Comparison of ENCODE assay signal across 1 cellular context in the genomic region with DNA sequence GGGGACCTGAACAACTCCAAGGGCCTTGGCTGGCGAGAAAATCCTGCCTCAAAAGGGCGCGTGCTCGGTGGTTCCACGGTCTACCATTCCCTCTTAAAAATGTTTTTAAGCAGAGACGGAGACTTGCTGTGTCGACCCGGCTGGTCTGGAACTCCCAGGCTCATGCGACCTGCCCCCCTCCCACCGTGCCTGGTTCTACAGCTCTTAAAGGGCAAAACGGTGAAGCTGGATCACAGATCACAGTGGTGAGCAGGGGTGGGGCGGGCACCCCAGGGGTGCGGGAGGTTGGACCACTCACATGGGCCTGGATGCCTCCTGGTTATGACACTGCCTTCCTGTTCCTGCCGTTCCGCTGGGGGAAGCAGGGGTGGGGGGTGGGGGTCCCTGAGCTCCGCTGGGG.
TF ChIP-seq lines count a peak whose summit lies in the region.

No MANE protein-coding gene starts in this region.

TF ChIP-seq in K562, 482 proteins besides CTCF, POLR2A, EP300 and RAD21:
- no peak for TF ChIP-seq RB1 (IDR thresholded peaks at IDR 0.05; ENCODE audit: low read depth)
- 0 out of 2 replicates have a peak, but pooled peaks have one; percentile 19 for TF ChIP-seq ZBTB7A (IDR thresholded peaks at IDR 0.05; ENCODE audit: borderline replicate concordance, control insufficient read depth, low read depth, low read length)
